Comparison of ENCODE assay signal across 9 cellular contexts in genomic region chr7:23261843-23262452, GRCh38. TPM values are rescaled to one million over a fixed set of nuclear protein-coding genes. Genes with fewer than 3 reads are reported as not detected.
DNase-seq lines count a peak whose midpoint lies in the region; ATAC-seq, FAIRE-seq and TF ChIP-seq lines count a peak whose summit lies in the region.
"Had no signal": no experiment of that assay in that cellular context is flagged by ENCODE, and none has a peak within 500 bp of the region (broad histone marks: within the 10 kb centered on the region; RNA-seq: fewer than 3 reads in every experiment).

No MANE protein-coding gene starts in this region.

- RAD21 ChIA-PET in GM12878 (lab: Charles Lee; ENCODE audit: unreplicated experiment) = interaction anchor here (0.6 to 3.4 kb wide), 10 partner anchors 11 to 176 kb away, joined by 3 to 30 read pairs (median 4); partner anchors contain the start of gene MALSU1

- TF ChIP-seq POLR2A in GM12878 (IDR thresholded peaks at IDR 0.05; ENCODE audit: low read depth, low read length) = no peak

- H3K27ac ChIP-seq in GM12878 (ENCODE audit: control insufficient read depth, insufficient read depth) = no peak overlapping the region
- H3K27ac ChIP-seq: epithelial cell of prostate had no signal

- peak; percentile 83 to 94 (median 86) for TF ChIP-seq CTCF in GM12878 (IDR thresholded peaks at IDR 0.05 in 2 of 3, conservative IDR thresholded peaks at IDR 0.05 in 1 of 3; ENCODE audit: control insufficient read depth in 2 of 3, extremely low read depth in 1 of 3, insufficient read depth in 1 of 3, low read depth in 3 of 3, low read length in 3 of 3)

- ATAC-seq in GM12878 (peak; percentile 95), GM18511 (IDR thresholded peaks at IDR 0.05; ENCODE audit: unreplicated experiment) (no peak)

- DNase-seq in GM03348 (ENCODE audit: low spot score) (peak; percentile 90), HEK293T (ENCODE audit: extremely low spot score) (peak; percentile 84), NCI-H1105 treated with DMSO at 0.1 percent for 48 hours (lab: John Stamatoyannopoulos, UW) (peak; percentile 40), T-helper 9 cell (peak; percentile 45), GM12878 (ENCODE audit: low read depth, low spot score) (no peak), iris pigment epithelial cell (ENCODE audit: low read depth) (peak; percentile 67)
- peak; percentile 57 to 60 for DNase-seq in stimulated activated CD4-positive, alpha-beta T cell treated with anti-CD3 and anti-CD28 coated beads, Interleukin-2, amount 100 ng/mL, for 48 hours

- peak; percentile 87 for TF ChIP-seq RAD21 in GM12878 (IDR thresholded peaks at IDR 0.05; ENCODE audit: insufficient read depth, low read depth, low read length)

- in situ Hi-C loops in GM12878 (cut with MboI) = no loop called here

- CTCF ChIA-PET in HEK293T (lab: Yijun Ruan, JAX) = interaction anchor here (0.6 to 3.7 kb wide), 5 partner anchors 10 to 554 kb away, joined by 3 to 19 read pairs (median 4); no protein-coding TSS in a partner anchor
- CTCF ChIA-PET in GM12878 (lab: Yijun Ruan, JAX) = interaction anchor here (0.6 to 9.5 kb wide), 27 partner anchors 9 to 450 kb away, joined by 3 to 167 read pairs (median 4); partner anchors contain the start of gene NUP42

- 0% methylated on average over 7 of the region's 7 CpGs for WGBS in GM12878 (ENCODE audit: insufficient coverage, insufficient replicate concordance, low lambda C conversion rate, missing lambda C conversion rate)

- no TSS peak for BruUV-seq in GM12878 (replicated peaks; lab: Mats Ljungman, UMichigan)

- H2AFZ ChIP-seq in GM12878 (ENCODE audit: control insufficient read depth, low read depth, low read length) = peak overlapping the region; percentile 51

- intact Hi-C loops in GM12878 (cut with micrococcal nuclease; ENCODE audit: unreplicated experiment) = no loop called here

- no peak overlapping the region for H3K4me3 ChIP-seq in GM12878

- H3K9ac ChIP-seq in GM12878 (ENCODE audit: control insufficient read depth, insufficient read depth, low read length) = no peak overlapping the region

- no peaks in the 10 kb centered on the region for H3K79me2 ChIP-seq in GM12878 (ENCODE audit: control insufficient read depth, insufficient read depth, low read length)

- H3K36me3 ChIP-seq in GM12878 (ENCODE audit: control insufficient read depth in 2 of 2, insufficient read depth in 2 of 2, low read length in 1 of 2) = no peaks in the 10 kb centered on the region

- H3K9me3 ChIP-seq in GM12878 (replicated peaks; ENCODE audit: control insufficient read depth, insufficient read depth, low read length) = no peaks in the 10 kb centered on the region

- H3K4me1 ChIP-seq in GM12878 (ENCODE audit: control insufficient read depth, insufficient read depth, low read length) = peaks cover 11% of the 10 kb centered on the region

- TF ChIP-seq EP300 in GM12878 (IDR thresholded peaks at IDR 0.05; ENCODE audit: borderline replicate concordance in 1 of 2, control insufficient read depth in 1 of 2, low read depth in 2 of 2, low read length in 2 of 2) = no peak

- FAIRE-seq in GM12878 (lab: Jason Lieb, UNC) = peak; percentile 90

- no peaks in the 10 kb centered on the region for H4K20me1 ChIP-seq in GM12878 (ENCODE audit: control insufficient read depth, insufficient read depth)

- POLR2A ChIA-PET in HEK293T (lab: Yijun Ruan, JAX) = no interaction called here
- POLR2A ChIA-PET in GM12878 (lab: Charles Lee) = no interaction called here

- SMC1A ChIA-PET in GM12878 (lab: Charles Lee; ENCODE audit: uncharacterized antibody, unreplicated experiment) = interaction anchor here (0.6 to 6.7 kb wide), 11 partner anchors 11 to 438 kb away, joined by 3 to 66 read pairs (median 4); no protein-coding TSS in a partner anchor

- H3K27me3 ChIP-seq in GM12878 (replicated peaks in 1 of 2; ENCODE audit: control insufficient read depth in 2 of 2, insufficient read depth in 2 of 2, low read length in 1 of 2) = no peaks in the 10 kb centered on the region; a peak in 1 of 4 replicates

- H3K4me2 ChIP-seq in GM12878 (ENCODE audit: control insufficient read depth, insufficient read depth) = 0 out of 2 replicates have a peak overlapping the region, but pooled peaks have one; percentile 25

TF ChIP-seq in HEK293T, 16 proteins besides CTCF, POLR2A, EP300 and RAD21:
- no peak for TF ChIP-seq LEF1 (IDR thresholded peaks at IDR 0.05; ENCODE audit: borderline replicate concordance)
- TF ChIP-seq FOXM1 (IDR thresholded peaks at IDR 0.05; ENCODE audit: borderline replicate concordance) = no peak
- no peak for TF ChIP-seq CTBP1 (IDR thresholded peaks at IDR 0.05; ENCODE audit: borderline replicate concordance)
- no peak for TF ChIP-seq BHLHE40 (IDR thresholded peaks at IDR 0.05; ENCODE audit: borderline replicate concordance)
- TF ChIP-seq PKNOX1 (IDR thresholded peaks at IDR 0.05) = 0 out of 2 replicates have a peak, but pooled peaks have one; percentile 23
- no peak for TF ChIP-seq ZNF384 (IDR thresholded peaks at IDR 0.05)
- TF ChIP-seq ARNT (IDR thresholded peaks at IDR 0.05) = no peak

TF ChIP-seq in GM12878, 131 proteins besides CTCF, POLR2A, EP300 and RAD21:
- TF ChIP-seq SMC3 (IDR thresholded peaks at IDR 0.05; ENCODE audit: borderline replicate concordance, low read length) = peak; percentile 79
- peak; percentile 65; the same call in 1 of the 2 replicates for TF ChIP-seq CREM (IDR thresholded peaks at IDR 0.05; ENCODE audit: low read depth)
- TF ChIP-seq IRF4 (IDR thresholded peaks at IDR 0.05; ENCODE audit: low read depth, low read length) = no peak
- peak; percentile 50; the same call in 1 of the 2 replicates for TF ChIP-seq CREB1 (IDR thresholded peaks at IDR 0.05; ENCODE audit: low read depth)
- no peak for TF ChIP-seq SUPT20H (IDR thresholded peaks at IDR 0.05; ENCODE audit: borderline replicate concordance, control insufficient read depth, low read depth, low read length)
- 0 out of 2 replicates have a peak, but pooled peaks have one; percentile 15 for TF ChIP-seq EED (IDR thresholded peaks at IDR 0.05; ENCODE audit: low read depth)
- TF ChIP-seq YY1 (IDR thresholded peaks at IDR 0.05; ENCODE audit: low read depth, low read length) = peak; percentile 80
- peak; percentile 66 for TF ChIP-seq ATF7 (IDR thresholded peaks at IDR 0.05; ENCODE audit: low read depth)
TF ChIP-seq in GM12878: peak in this region for 6.

RNA-seq across cellular contexts. Expression of gene GPNMB, which starts 15.4 kb away (rescaled TPM):
- total RNA-seq in GM12878 (2013; cell fraction: nucleolus; rRNA removed) = 12.5 and 17.3 TPM in 2 replicates
- total RNA-seq in GM12878 (2014; rRNA removed) (8.3 and 12.2 TPM in 2 replicates), GM12878 (2014; rRNA removed; fragmentation: Illumina TruSeq; extraction: Trizol) (8.0 and 8.9 TPM in 2 replicates), GM12878 (2021) (4.2 and 5.9 TPM in 2 replicates)
- 2.6 TPM for polyA plus RNA-seq in GM12878 (2011; ENCODE audit: low read depth)
- polyA plus RNA-seq in GM12878 (2011; rRNA removed) (10.2 and 17.4 TPM in 2 replicates), GM12878 (2014; fragmentation: Illumina TruSeq; extraction: Trizol) (10.4 and 16.8 TPM in 2 replicates), GM12878 (2014; fragmentation: Nextera tagmentation; extraction: Ambion mirVana) (10 to 100 TPM; 15.6 to 22.3 TPM), GM12878 (2014; rRNA removed) (8.2 and 9.2 TPM in 2 replicates), GM12878 (2016; fragmentation: Nextera tagmentation; extraction: Ambion mirVana) (10 to 100 TPM in 1 of 2 experiments, 1 to 10 TPM in 1; 9.7 to 11.1 TPM)
- polyA plus RNA-seq in GM12878 (2011; cell fraction: cytosol; rRNA removed) = 4.2 and 5.2 TPM in 2 replicates
- 5.1 and 10.5 TPM in 2 replicates for polyA plus RNA-seq in GM12878 (2011; cell fraction: nucleus; rRNA removed)
- 5.2 and 5.8 TPM in 2 replicates for polyA plus RNA-seq in GM12878 (2012)
- polyA minus RNA-seq in GM12878 (2011; rRNA and poly(A)+ RNA removed) = 5.2 and 6.2 TPM in 2 replicates
- polyA minus RNA-seq in GM12878 (2011; cell fraction: cytosol; rRNA and poly(A)+ RNA removed) = 0.80 and 1.6 TPM in 2 replicates
- 5.7 and 5.9 TPM in 2 replicates for polyA minus RNA-seq in GM12878 (2011; cell fraction: nucleus; rRNA and poly(A)+ RNA removed)

RNA-seq across cellular contexts. Expression of gene MALSU1, which starts 37.2 kb away (rescaled TPM):
- total RNA-seq in GM12878 (2013; cell fraction: nucleolus; rRNA removed) = 46.6 and 48.7 TPM in 2 replicates
- 115 and 135 TPM in 2 replicates for total RNA-seq in GM12878 (2014; rRNA removed)
- 34.5 and 37.5 TPM in 2 replicates for total RNA-seq in GM12878 (2014; rRNA removed; fragmentation: Illumina TruSeq; extraction: Trizol)
- total RNA-seq in GM12878 (2021) = 65.5 and 67.5 TPM in 2 replicates
- 11.1 TPM for polyA plus RNA-seq in GM12878 (2011; ENCODE audit: low read depth)
- 82.0 and 97.8 TPM in 2 replicates for polyA plus RNA-seq in GM12878 (2011; rRNA removed)
- 45.1 and 51.4 TPM in 2 replicates for polyA plus RNA-seq in GM12878 (2011; cell fraction: cytosol; rRNA removed)
- polyA plus RNA-seq in GM12878 (2011; cell fraction: nucleus; rRNA removed) = 36.6 and 42.5 TPM in 2 replicates
- polyA plus RNA-seq in GM12878 (2012) = 40.6 and 49.4 TPM in 2 replicates
- polyA plus RNA-seq in GM12878 (2014; fragmentation: Illumina TruSeq; extraction: Trizol) = 24.7 and 31.6 TPM in 2 replicates
- polyA plus RNA-seq in GM12878 (2014; fragmentation: Nextera tagmentation; extraction: Ambion mirVana) = 10 to 100 TPM in 1 of 2 experiments, 1 to 10 TPM in 1; 8.5 to 35.0 TPM
- polyA plus RNA-seq in GM12878 (2014; rRNA removed) = 121 and 126 TPM in 2 replicates
- polyA plus RNA-seq in GM12878 (2016; fragmentation: Nextera tagmentation; extraction: Ambion mirVana) = 100 to 1,000 TPM; 155 to 159 TPM
- 21.1 and 36.6 TPM in 2 replicates for polyA minus RNA-seq in GM12878 (2011; rRNA and poly(A)+ RNA removed)
- polyA minus RNA-seq in GM12878 (2011; cell fraction: cytosol; rRNA and poly(A)+ RNA removed) = 11.4 and 13.1 TPM in 2 replicates
- polyA minus RNA-seq in GM12878 (2011; cell fraction: nucleus; rRNA and poly(A)+ RNA removed) = 13.2 and 20.2 TPM in 2 replicates
